Comparison of ENCODE assay signal across 8 cellular contexts in genomic region chr19:3983936-3984583, GRCh38. TPM values are rescaled to one million over a fixed set of nuclear protein-coding genes. Genes with fewer than 3 reads are reported as not detected.
DNase-seq lines count a peak whose midpoint lies in the region; ATAC-seq and TF ChIP-seq lines count a peak whose summit lies in the region.

No MANE protein-coding gene starts in this region.

- peaks cover 25% of the 10 kb centered on the region for H3K23me2 ChIP-seq in H9 (ENCODE audit: insufficient read length, low read depth, low read length, poor library complexity, severe bottlenecking)

- peak overlapping the region; percentile 100 for H3K9ac ChIP-seq in H9 (ENCODE audit: extremely low read depth, insufficient read length, low read length)

- no peak overlapping the region for H2BK120ac ChIP-seq in H9 (ENCODE audit: low read depth, low read length, poor library complexity, severe bottlenecking)

- H3K4me1 ChIP-seq in H9 (ENCODE audit: insufficient read depth, low read length) (no peaks in the 10 kb centered on the region), gastroesophageal sphincter (peaks cover 6 to 82% (median 34%) of the 10 kb centered on the region in 3 donors), psoas muscle (peaks cover 44% of the 10 kb centered on the region)

- H3K18ac ChIP-seq in H9 (ENCODE audit: insufficient read length, low read depth, low read length): no peak overlapping the region

- no peak for TF ChIP-seq EP300 in gastroesophageal sphincter (IDR thresholded peaks at IDR 0.05)

- peaks cover 4% of the 10 kb centered on the region for H4K20me1 ChIP-seq in H9 (ENCODE audit: control insufficient read depth, insufficient read depth, insufficient read length)

- H3K4me3 ChIP-seq in gastroesophageal sphincter (peak overlapping the region; percentile 80 to 94), psoas muscle (peak overlapping the region; percentile 91)

- no peak overlapping the region for H4K91ac ChIP-seq in H9 (ENCODE audit: insufficient read length, low read depth, low read length)

- no peak overlapping the region for H2AFZ ChIP-seq in H9 (ENCODE audit: low read length)

- WGBS in H9 (ENCODE audit: extremely low coverage, insufficient read length, low lambda C conversion rate): no CpG with 5 or more reads among the region's 30 CpGs
- 0 to 56% methylated on average over 1 to 6 of the region's 30 CpGs for WGBS in gastroesophageal sphincter (ENCODE audit: low coverage in 1 of 2), 2 donors
- 21 to 23% (median 21%) methylated on average over 30 of the region's 30 CpGs for WGBS in psoas muscle, 3 donors

- TF ChIP-seq POLR2A in gastroesophageal sphincter (IDR thresholded peaks at IDR 0.05): peak in 1 of 2 donors; percentile 13

- H3K4ac ChIP-seq in H9 (ENCODE audit: low read depth, low read length): no peak overlapping the region

- no peak overlapping the region for H3K27ac ChIP-seq in H9 (ENCODE audit: insufficient read length, low read depth, low read length)
- H3K27ac ChIP-seq in gastroesophageal sphincter: peak overlapping the region; percentile 91 to 96 (median 94)
- H3K27ac ChIP-seq in psoas muscle: peak overlapping the region; percentile 95

- H3K4me1 Mint-ChIP-seq in H9: peaks cover 37 to 42% of the 10 kb centered on the region in 2 experiments

- H4K8ac ChIP-seq in H9 (replicated peaks; ENCODE audit: insufficient read length, low read depth, low read length): no peak overlapping the region

- no peaks in the 10 kb centered on the region for H3K27me3 ChIP-seq in H9 (ENCODE audit: insufficient read depth, low read length)
- no peaks in the 10 kb centered on the region for H3K27me3 ChIP-seq in gastroesophageal sphincter
- H3K27me3 ChIP-seq in psoas muscle (ENCODE audit: insufficient read depth in 3 of 3, low read length in 2 of 3): no peaks in the 10 kb centered on the region

- H3K79me2 ChIP-seq in H9 (ENCODE audit: insufficient read depth, low read length): peaks cover 26% of the 10 kb centered on the region

- no peak overlapping the region for H2AK5ac ChIP-seq in H9 (ENCODE audit: insufficient read length, low read length)

- H3K4me2 ChIP-seq in H9 (ENCODE audit: insufficient read depth, insufficient read length, low read length): peak overlapping the region; percentile 94

- TF ChIP-seq CTCF in H9 (conservative IDR thresholded peaks at IDR 0.05) (no peak), gastroesophageal sphincter (IDR thresholded peaks at IDR 0.05) (no peak), psoas muscle (IDR thresholded peaks at IDR 0.05) (no peak)

- no peak for ATAC-seq in gastroesophageal sphincter
- ATAC-seq in psoas muscle: peak; percentile 11 to 44 (median 41)
- no peak for ATAC-seq in HG03457 (IDR thresholded peaks at IDR 0.05; ENCODE audit: unreplicated experiment)
- no peak for ATAC-seq in HG02759 (IDR thresholded peaks at IDR 0.05; ENCODE audit: unreplicated experiment)

- no peak overlapping the region for H3T11ph ChIP-seq in H9 (ENCODE audit: low read length)

- no peaks in the 10 kb centered on the region; a peak in 1 of 5 replicates for H3K9me3 Mint-ChIP-seq in H9

- H3K36me3 Mint-ChIP-seq in H9 (ENCODE audit: insufficient read depth in 1 of 3, low read depth in 3 of 3): peaks cover 55 to 61% (median 61%) of the 10 kb centered on the region in 3 experiments

- no peak overlapping the region for H4K5ac ChIP-seq in H9 (ENCODE audit: insufficient read length, low read depth, low read length)

- DNase-seq in AML-193 (lab: John Stamatoyannopoulos, UW) (peak; percentile 17 to 21), H9 (peak; percentile 29), psoas muscle (peak; percentile 69 to 83), UCSD-AML1 (lab: John Stamatoyannopoulos, UW; ENCODE audit: unreplicated experiment) (no peak)
- DNase-seq in activated CD8-positive, alpha-beta memory T cell treated with anti-CD3 and anti-CD28 coated beads, Interleukin-2, amount 50 U/mL, for 48 hours: peak; percentile 73

- H3K79me1 ChIP-seq in H9 (ENCODE audit: insufficient read depth, low read depth, low read length, poor library complexity, severe bottlenecking): peaks cover 12% of the 10 kb centered on the region

- H3K36me3 ChIP-seq in gastroesophageal sphincter: peaks cover 4 to 50% of the 10 kb centered on the region in 2 donors
- peaks cover 30 to 56% of the 10 kb centered on the region in 2 donors for H3K36me3 ChIP-seq in psoas muscle (ENCODE audit: insufficient read depth in 1 of 2, low read depth in 1 of 2)

- intact Hi-C loops in psoas muscle (cut with DNase I): loop anchor here (2.0 to 10.0 kb wide), 4 partner anchors 13 to 221 kb away; partner anchors contain the start of gene DAPK3 (in 1 of the 2)

- no peak overlapping the region for H2BK12ac ChIP-seq in H9 (ENCODE audit: insufficient read length, low read depth, low read length)

- peak overlapping the region; percentile 98 to 99 (median 99) for H3K27ac Mint-ChIP-seq in H9

- no peaks in the 10 kb centered on the region for H3K9me3 ChIP-seq in H9 (ENCODE audit: control insufficient read depth, low read depth, low read length)
- no peaks in the 10 kb centered on the region for H3K9me3 ChIP-seq in gastroesophageal sphincter
- H3K9me3 ChIP-seq in psoas muscle: no peaks in the 10 kb centered on the region

- H2BK5ac ChIP-seq in H9 (ENCODE audit: insufficient read length, low read length): no peak overlapping the region

- H3K27me3 Mint-ChIP-seq in H9 (ENCODE audit: low read depth): peaks cover 10% of the 10 kb centered on the region

- H3K4me3 Mint-ChIP-seq in H9: peak overlapping the region; percentile 97 to 99

- no peak overlapping the region for H3K14ac ChIP-seq in H9 (ENCODE audit: insufficient read depth, low read length)

- no peak overlapping the region for H3K56ac ChIP-seq in H9 (ENCODE audit: insufficient read length, low read depth, low read length)

- no peak overlapping the region for H3K23ac ChIP-seq in H9 (ENCODE audit: insufficient read length, low read depth, low read length)

- no peak overlapping the region for H2BK20ac ChIP-seq in H9 (ENCODE audit: low read depth, low read length, poor library complexity, severe bottlenecking)

- H2BK15ac ChIP-seq in H9 (ENCODE audit: low read depth, low read length): no peak overlapping the region

RNA-seq across cellular contexts. Expression of gene EEF2, which starts 1.2 kb away (rescaled TPM):
- total RNA-seq in H9 (2021) (3,615 and 3,676 TPM in 2 replicates), gastroesophageal sphincter (1,000 to 10,000 TPM; 2,212 to 2,463 (median 2,311) TPM), psoas muscle (1,000 to 10,000 TPM; 2,332 to 3,628 (median 2,726) TPM)
- polyA plus RNA-seq in psoas muscle: 1,000 to 10,000 TPM; 1,416 to 1,891 (median 1,484) TPM

RNA-seq across cellular contexts. Expression of gene DAPK3, which starts 13.2 kb away (rescaled TPM):
- total RNA-seq in H9 (2021) (114 and 121 TPM in 2 replicates), gastroesophageal sphincter (100 to 1,000 TPM; 192 to 257 (median 235) TPM), psoas muscle (100 to 1,000 TPM in 3 of 4 donors, 10 to 100 TPM in 1; 92.6 to 142 (median 105) TPM)
- polyA plus RNA-seq in psoas muscle: 100 to 1,000 TPM; 148 to 176 (median 165) TPM

RNA-seq across cellular contexts. Expression of gene PIAS4, which starts 23.5 kb away (rescaled TPM):
- total RNA-seq in H9 (2021) (52.0 and 59.4 TPM in 2 replicates), gastroesophageal sphincter (10 to 100 TPM; 15.3 to 26.4 (median 16.8) TPM), psoas muscle (10 to 100 TPM; 14.6 to 27.2 (median 17.0) TPM)
- polyA plus RNA-seq in psoas muscle: 10 to 100 TPM; 12.7 to 21.8 (median 14.6) TPM

RNA-seq across cellular contexts. Expression of gene NMRK2, which starts 51.2 kb away (rescaled TPM):
- 60.0 and 62.7 TPM in 2 replicates for total RNA-seq in H9 (2021)
- 1 to 10 TPM in 2 of 4 donors, under 1 TPM in 1, not detected in 1; 0.69 to 8.6 (median 7.3) TPM for total RNA-seq in gastroesophageal sphincter
- 100 to 1,000 TPM in 1 of 4 donors, 10 to 100 TPM in 2, 1 to 10 TPM in 1; 9.0 to 755 (median 89.4) TPM for total RNA-seq in psoas muscle
- 100 to 1,000 TPM in 2 of 3 donors, 10 to 100 TPM in 1; 45.2 to 636 (median 602) TPM for polyA plus RNA-seq in psoas muscle

Comparison
In these comparisons a context has a peak if more than half of its experiments do, and no peak if none do; other contexts are left out.
1. ATAC-seq: peak in psoas muscle (4 of 4); none in gastroesophageal sphincter (single experiment), HG03457 (single experiment) and HG02759 (single experiment).